ENCODE assay signal across 8 cellular contexts in genomic region chr16:48318630-48319029, GRCh38.
DNase-seq lines count a peak whose midpoint lies in the region; ATAC-seq and TF ChIP-seq lines count a peak whose summit lies in the region.

No MANE protein-coding gene starts in this region.

- H2BK20ac ChIP-seq in IMR-90 (ENCODE audit: low read depth, low read length): no peak overlapping the region; the same call in 1 of the 2 replicates

- H3K27me3 ChIP-seq in IMR-90 (ENCODE audit: control insufficient read depth, insufficient read depth, low read length): no peaks in the 10 kb centered on the region
- H3K27me3 ChIP-seq in iPS-18a (ENCODE audit: control insufficient read depth, insufficient read depth, low read length): no peaks in the 10 kb centered on the region

- H4K91ac ChIP-seq in IMR-90 (ENCODE audit: insufficient read depth, low read depth, low read length): peak overlapping the region; percentile 25; the same call in 1 of the 2 replicates

- TF ChIP-seq CTCF in IMR-90 (conservative IDR thresholded peaks at IDR 0.05; ENCODE audit: low read depth, low read length): no peak

- peak overlapping the region; percentile 50 for H3K4me3 Mint-ChIP-seq in activated T-helper 17 cell treated with anti-CD3 and anti-CD28 coated beads, Interleukin-2, amount 50 U/mL, for 72 hours

- CTCF ChIA-PET in IMR-90 (lab: Yijun Ruan, JAX): interaction anchor here (0.6 kb wide), 3 partner anchors 29 to 1628 kb away, joined by 3 to 5 read pairs (median 3); no protein-coding TSS in a partner anchor

- H3K23ac ChIP-seq in IMR-90 (ENCODE audit: low read depth, low read length): peak overlapping the region; percentile 72; the same call in 1 of the 2 replicates

- WGBS in IMR-90 (ENCODE audit: extremely low coverage in 2 of 2, insufficient read length in 1 of 2), 2 experiments: 70% methylated on average over 2 of the region's 4 CpGs; no CpG with 5 or more reads in 1 of the 2 experiments

- no peaks in the 10 kb centered on the region for H3K9me3 Mint-ChIP-seq in activated T-helper 17 cell treated with anti-CD3 and anti-CD28 coated beads, Interleukin-2, amount 50 U/mL, for 72 hours

- no peak overlapping the region for H3K9ac ChIP-seq in IMR-90 (ENCODE audit: low read depth, low read length)
- no peak overlapping the region for H3K9ac ChIP-seq in iPS-18a (ENCODE audit: low read length)

- H3K27me3 Mint-ChIP-seq in activated T-helper 17 cell treated with anti-CD3 and anti-CD28 coated beads, Interleukin-2, amount 50 U/mL, for 72 hours: no peaks in the 10 kb centered on the region

- peaks cover 13% of the 10 kb centered on the region for H3K4me1 Mint-ChIP-seq in activated T-helper 17 cell treated with anti-CD3 and anti-CD28 coated beads, Interleukin-2, amount 50 U/mL, for 72 hours

- dilution Hi-C loops in IMR-90 (cut with HindIII; ENCODE audit: low sequenced_read_pairs, unreplicated experiment): no loop called here

- peak overlapping the region; percentile 79 for H2AK9ac ChIP-seq in IMR-90 (replicated peaks; ENCODE audit: low read depth, low read length, poor library complexity)

- H3K27ac Mint-ChIP-seq in activated T-helper 17 cell treated with anti-CD3 and anti-CD28 coated beads, Interleukin-2, amount 50 U/mL, for 72 hours: peak overlapping the region; percentile 65

- peak overlapping the region; percentile 77; the same call in 1 of the 2 replicates for H2AK5ac ChIP-seq in IMR-90 (ENCODE audit: low read depth, low read length)

- H4K20me1 ChIP-seq in IMR-90 (ENCODE audit: insufficient read depth, low read length): peaks cover 9% of the 10 kb centered on the region

- no TSS peak for BruUV-seq in IMR-90 (replicated peaks; lab: Mats Ljungman, UMichigan)

- ATAC-seq in IMR-90 (ENCODE audit: low read depth): no peak
- peak; percentile 54 for ATAC-seq in activated T-helper 17 cell treated with anti-CD3 and anti-CD28 coated beads, Interleukin-2, amount 50 U/mL, for 72 hours (replicated peaks)
- no peak for ATAC-seq in GM21423 (IDR thresholded peaks at IDR 0.05; ENCODE audit: unreplicated experiment)

- no peak overlapping the region; the same call in 2 of the 3 replicates for H2BK15ac ChIP-seq in IMR-90 (ENCODE audit: low read depth, low read length)

- H2BK5ac ChIP-seq in IMR-90 (ENCODE audit: low read depth, low read length, poor library complexity, severe bottlenecking): no peak overlapping the region

- peaks cover 15% of the 10 kb centered on the region for H3K9me1 ChIP-seq in IMR-90 (ENCODE audit: insufficient read depth, low read length)

- no peak for TF ChIP-seq POLR2A in IMR-90 (IDR thresholded peaks at IDR 0.05; ENCODE audit: low read depth, low read length)

- no peak overlapping the region for H3K27ac ChIP-seq in IMR-90 (ENCODE audit: insufficient read depth, low read length)
- H3K27ac ChIP-seq in iPS-18a (ENCODE audit: low read length): peak overlapping the region; percentile 52

- in situ Hi-C loops in IMR-90 (cut with MboI; ENCODE audit: low sequenced_read_pairs): no loop called here

- no peak for TF ChIP-seq RAD21 in IMR-90 (IDR thresholded peaks at IDR 0.05; ENCODE audit: low read length)

- intact Hi-C loops in IMR-90 (cut with micrococcal nuclease): no loop called here

- 0 out of 2 replicates have a peak overlapping the region, but pooled peaks have one; percentile 64 for H2BK120ac ChIP-seq in IMR-90 (ENCODE audit: low read depth, low read length)

- no peak overlapping the region for H3K18ac ChIP-seq in IMR-90 (ENCODE audit: low read depth, low read length)

- DNase-seq in AG20443 (ENCODE audit: low spot score) (peak; percentile 14), IMR-90 (peak; percentile 54), NCI-H146 treated with DMSO at 0.1 percent for 48 hours (lab: John Stamatoyannopoulos, UW; ENCODE audit: unreplicated experiment) (no peak), NCI-H1417 treated with DMSO at 0.1 percent for 48 hours (lab: John Stamatoyannopoulos, UW) (no peak), SK-N-DZ (ENCODE audit: low spot score) (no peak)

- H4K8ac ChIP-seq in IMR-90 (ENCODE audit: low read depth in 2 of 2, low read length in 2 of 2): peak overlapping the region in 1 of 2 experiments; percentile 52; a peak in 1 of 4 replicates

- H3K9me3 ChIP-seq in IMR-90 (ENCODE audit: control insufficient read depth, insufficient read depth, low read length) (no peaks in the 10 kb centered on the region), iPS-18a (ENCODE audit: control insufficient read depth, low read depth, low read length) (no peaks in the 10 kb centered on the region)

- H3K14ac ChIP-seq in IMR-90 (replicated peaks; ENCODE audit: low read depth, low read length): peak overlapping the region; percentile 76; the same call in 1 of the 2 replicates

- H4K5ac ChIP-seq in IMR-90 (ENCODE audit: low read depth, low read length): no peak overlapping the region

- H2AFZ ChIP-seq in IMR-90 (replicated peaks; ENCODE audit: low read length, poor library complexity): no peak overlapping the region

- H3K79me1 ChIP-seq in IMR-90 (ENCODE audit: low read depth in 1 of 2, low read length in 2 of 2): peaks cover 21 to 49% of the 10 kb centered on the region in 2 experiments

- H3K56ac ChIP-seq in IMR-90 (ENCODE audit: extremely low read depth, insufficient read depth, low read length): no peak overlapping the region

- H3K4me1 ChIP-seq in IMR-90 (ENCODE audit: control insufficient read depth, insufficient read depth, low read length): peaks cover 9% of the 10 kb centered on the region
- H3K4me1 ChIP-seq in iPS-18a (ENCODE audit: control insufficient read depth, low read depth, low read length): peaks cover 4% of the 10 kb centered on the region

- POLR2A ChIA-PET in IMR-90 (lab: Charles Lee; ENCODE audit: unreplicated experiment): interaction anchor here (0.7 kb wide), 2 partner anchors 1238 to 1697 kb away, joined by 3 to 6 read pairs; no protein-coding TSS in a partner anchor

- 0 out of 2 replicates have a peak overlapping the region, but pooled peaks have one; percentile 28 for H3K4me2 ChIP-seq in IMR-90 (ENCODE audit: low read depth, low read length)

- no peak overlapping the region for H3K4me3 ChIP-seq in IMR-90 (ENCODE audit: insufficient read depth, low read depth, low read length)
- H3K4me3 ChIP-seq in iPS-18a (ENCODE audit: low read length): no peak overlapping the region

- peaks cover 2% of the 10 kb centered on the region; the same call in 1 of the 2 replicates for H3K36me3 ChIP-seq in IMR-90 (ENCODE audit: control insufficient read depth, insufficient read depth, low read length)
- H3K36me3 ChIP-seq in iPS-18a (ENCODE audit: control insufficient read depth, low read depth, low read length): no peaks in the 10 kb centered on the region

- peaks cover 46% of the 10 kb centered on the region for H3K36me3 Mint-ChIP-seq in activated T-helper 17 cell treated with anti-CD3 and anti-CD28 coated beads, Interleukin-2, amount 50 U/mL, for 72 hours (ENCODE audit: low read depth)

- H3K4ac ChIP-seq in IMR-90 (ENCODE audit: low read depth, low read length): peak overlapping the region; percentile 88

TF ChIP-seq in IMR-90, 13 proteins besides CTCF, POLR2A, EP300 and RAD21:
- no peak for TF ChIP-seq USF2 (IDR thresholded peaks at IDR 0.05; ENCODE audit: low read depth, low read length)
- TF ChIP-seq FOS (IDR thresholded peaks at IDR 0.05; ENCODE audit: low read depth, low read length): no peak
- no peak for TF ChIP-seq ELK1 (IDR thresholded peaks at IDR 0.05; ENCODE audit: borderline replicate concordance, low read depth, low read length)
- TF ChIP-seq BHLHE40 (IDR thresholded peaks at IDR 0.05; ENCODE audit: low read depth, low read length): no peak
- no peak for TF ChIP-seq CHD1 (IDR thresholded peaks at IDR 0.05; ENCODE audit: low read depth, low read length)
- no peak for TF ChIP-seq SMC3 (IDR thresholded peaks at IDR 0.05; ENCODE audit: low read depth, low read length)
- no peak for TF ChIP-seq MXI1 (IDR thresholded peaks at IDR 0.05; ENCODE audit: borderline replicate concordance, low read depth, low read length)
- TF ChIP-seq RCOR1 (IDR thresholded peaks at IDR 0.05; ENCODE audit: insufficient replicate concordance, low read length): no peak
- no peak for TF ChIP-seq MAZ (IDR thresholded peaks at IDR 0.05; ENCODE audit: borderline replicate concordance, low read depth, low read length)
- no peak for TF ChIP-seq RFX5 (IDR thresholded peaks at IDR 0.05; ENCODE audit: low read depth, low read length)
- TF ChIP-seq CEBPB (IDR thresholded peaks at IDR 0.05; ENCODE audit: low read depth, low read length): no peak
- no peak for TF ChIP-seq NFE2L2 (IDR thresholded peaks at IDR 0.05; ENCODE audit: low read depth, low read length)
- TF ChIP-seq MAFK (IDR thresholded peaks at IDR 0.05; ENCODE audit: low read depth, low read length): no peak
TF ChIP-seq in IMR-90: peak in this region for 0.

Comparison
In these comparisons a context has a peak if more than half of its experiments do, and no peak if none do; other contexts are left out.
1. DNase-seq: peak in AG20443 (single experiment) and IMR-90 (single experiment); none in NCI-H146 treated with DMSO at 0.1 percent for 48 hours (single experiment), NCI-H1417 treated with DMSO at 0.1 percent for 48 hours (single experiment) and SK-N-DZ (single experiment).